ENCODE assay signal across 14 cellular contexts in genomic region chr17:862584-862983, GRCh38.
DNase-seq lines count a peak whose midpoint lies in the region; ATAC-seq and TF ChIP-seq lines count a peak whose summit lies in the region.
"Had no signal": no experiment of that assay in that cellular context is flagged by ENCODE, and none has a peak within 500 bp of the region (broad histone marks: within the 10 kb centered on the region; RNA-seq: fewer than 3 reads in every experiment).

No MANE protein-coding gene starts in this region.

- H3K4me1 ChIP-seq in BLaER1, result peaks cover 100% of the 10 kb centered on the region
- H3K4me1 ChIP-seq in mesodermal cell (ENCODE audit: control insufficient read depth, insufficient read depth, low read length, poor library complexity, severe bottlenecking), result peaks cover 23% of the 10 kb centered on the region
- no peaks in the 10 kb centered on the region for H3K4me1 ChIP-seq in osteoblast (ENCODE audit: insufficient read depth, low read length)
- peaks cover 49% of the 10 kb centered on the region for H3K4me1 ChIP-seq in stomach smooth muscle (ENCODE audit: control insufficient read depth, insufficient read depth, low read length)

- peak overlapping the region; percentile 100 for H3K27ac ChIP-seq in BLaER1
- peak overlapping the region; percentile 45 for H3K27ac ChIP-seq in mesodermal cell (ENCODE audit: low read depth, low read length, severe bottlenecking)
- no peak overlapping the region for H3K27ac ChIP-seq in osteoblast (ENCODE audit: low read depth, low read length)
- H3K27ac ChIP-seq in stomach smooth muscle (ENCODE audit: low read length), result peak overlapping the region; percentile 49
- H3K27ac ChIP-seq: 22Rv1 had no signal

- 91 to 92% methylated on average over 3 to 5 of the region's 7 CpGs for WGBS in mesodermal cell (ENCODE audit: insufficient coverage in 2 of 2), 2 experiments

- H4K20me1 ChIP-seq in BLaER1, result no peaks in the 10 kb centered on the region
- peaks cover 9% of the 10 kb centered on the region for H4K20me1 ChIP-seq in osteoblast (ENCODE audit: insufficient read depth, low read length)

- no peaks in the 10 kb centered on the region for H3K79me2 ChIP-seq in osteoblast (ENCODE audit: insufficient read depth, low read length)

- ATAC-seq in HG02759 (IDR thresholded peaks at IDR 0.05; ENCODE audit: unreplicated experiment), result no peak
- ATAC-seq: GM23338, HepG2 had no signal

- H2AFZ ChIP-seq in osteoblast (ENCODE audit: low read length), result no peak overlapping the region
- H2AFZ ChIP-seq: GM23338 had no signal

- H3K36me3 ChIP-seq in BLaER1 (peaks cover 21% of the 10 kb centered on the region; the same call in 1 of the 2 replicates), mesodermal cell (ENCODE audit: control insufficient read depth, insufficient read depth, low read length) (peaks cover 34% of the 10 kb centered on the region), osteoblast (ENCODE audit: insufficient read depth, low read length) (no peaks in the 10 kb centered on the region), stomach smooth muscle (ENCODE audit: control insufficient read depth in 2 of 2, insufficient read depth in 2 of 2, low read length in 2 of 2) (peaks cover 0 to 4% of the 10 kb centered on the region in 2 donors)

- peak overlapping the region; percentile 87 for H3K9ac ChIP-seq in BLaER1
- no peak overlapping the region for H3K9ac ChIP-seq in stomach smooth muscle (ENCODE audit: low read length in 2 of 2)

- H3K4me3 ChIP-seq in BLaER1 (peak overlapping the region; percentile 61), mesodermal cell (ENCODE audit: extremely low read depth, insufficient read depth, low read length, poor library complexity, severe bottlenecking) (no peak overlapping the region), osteoblast (ENCODE audit: insufficient read depth, low read length) (no peak overlapping the region), stomach smooth muscle (ENCODE audit: low read length in 2 of 2) (no peak overlapping the region)
- H3K4me3 ChIP-seq: GM23338 had no signal

- no peaks in the 10 kb centered on the region for H3K27me3 ChIP-seq in BLaER1
- no peaks in the 10 kb centered on the region for H3K27me3 ChIP-seq in osteoblast (ENCODE audit: insufficient read depth, low read length)
- H3K27me3 ChIP-seq in stomach smooth muscle (ENCODE audit: control insufficient read depth in 1 of 2, insufficient read depth in 2 of 2, low read length in 2 of 2), result no peaks in the 10 kb centered on the region

- no peak for TF ChIP-seq CTCF in osteoblast (IDR thresholded peaks at IDR 0.05; ENCODE audit: extremely low read depth, low read depth, low read length)

- peak overlapping the region; percentile 82 for H3K4me2 ChIP-seq in BLaER1
- no peak overlapping the region for H3K4me2 ChIP-seq in osteoblast (ENCODE audit: insufficient read depth, low read length)
- H3K4me2 ChIP-seq: GM23338 had no signal

- DNase-seq in osteoblast (ENCODE audit: insufficient read length, low spot score, missing footprints), result peak; percentile 22
- no peak for DNase-seq in NCI-H2081 (lab: John Stamatoyannopoulos, UW)
- no peak for DNase-seq in iPS-NIHi7 (ENCODE audit: extremely low spot score)
- DNase-seq: CD4-positive, CD25-positive, alpha-beta regulatory T cell; DMS53; GF-D8; H7 had no signal

- H3K9me3 ChIP-seq in BLaER1 (no peaks in the 10 kb centered on the region), mesodermal cell (ENCODE audit: control insufficient read depth, low read length) (no peaks in the 10 kb centered on the region), osteoblast (ENCODE audit: low read depth, low read length) (no peaks in the 10 kb centered on the region), stomach smooth muscle (ENCODE audit: control insufficient read depth in 2 of 2, low read length in 2 of 2) (no peaks in the 10 kb centered on the region)
